Comparison of ENCODE assay signal across 18 cellular contexts in the genomic region with DNA sequence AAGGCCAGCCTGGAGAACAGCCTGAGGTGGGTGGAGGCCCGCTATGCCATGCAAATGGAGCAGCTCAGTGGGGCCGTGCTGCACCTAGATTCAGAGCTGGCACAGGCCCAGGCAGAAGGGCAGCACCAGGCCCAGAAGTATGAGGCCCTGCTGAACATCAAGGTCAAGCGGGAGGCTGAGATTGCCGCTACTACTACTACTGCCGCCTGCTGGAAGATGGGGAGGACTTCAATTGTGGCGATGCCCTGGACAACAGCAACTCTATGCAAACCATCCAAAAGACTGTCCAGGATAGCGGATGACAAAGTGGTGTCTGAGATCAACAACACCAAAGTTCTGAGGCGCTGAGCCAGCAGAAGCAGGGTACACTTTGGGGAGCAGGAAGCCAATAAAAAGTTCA. TPM values are rescaled to one million over a fixed set of nuclear protein-coding genes. Genes with fewer than 3 reads are reported as not detected.
A peak's percentile ranks its signal among the peaks of the same experiment; 100 is the strongest.
DNase-seq lines count a peak whose midpoint lies in the region; TF ChIP-seq lines count a peak whose summit lies in the region.
"Had no signal": no experiment of that assay in that cellular context is flagged by ENCODE, and none has a peak within 500 bp of the region (broad histone marks: within the 10 kb centered on the region; RNA-seq: fewer than 3 reads in every experiment).

No MANE protein-coding gene starts in this region.

- TF ChIP-seq CTCF in 22Rv1 (IDR thresholded peaks at IDR 0.05) (peak; percentile 59), GM12874 (IDR thresholded peaks at IDR 0.05; ENCODE audit: insufficient read depth, low read depth, low read length) (peak; percentile 47; the same call in 1 of the 2 replicates), OCI-LY1 (IDR thresholded peaks at IDR 0.05; ENCODE audit: low read length) (peak; percentile 48), endodermal cell (conservative IDR thresholded peaks at IDR 0.05) (peak; percentile 75)

- H3K9me3 Mint-ChIP-seq in endodermal cell = peaks cover 5% of the 10 kb centered on the region
- peaks cover 2% of the 10 kb centered on the region for H3K9me3 Mint-ChIP-seq in activated naive CD4-positive, alpha-beta T cell treated with anti-CD3 and anti-CD28 coated beads for 36 hours

- intact Hi-C loops in activated naive CD4-positive, alpha-beta T cell treated with anti-CD3 and anti-CD28 coated beads for 36 hours (cut with micrococcal nuclease) = loop anchor here (5.0 kb wide), 4 partner anchors 52 to 1372 kb away; a partner anchor contains a TSS

- H3F3A ChIP-seq in OCI-LY1 (ENCODE audit: insufficient read depth, low read length) = no peaks in the 10 kb centered on the region

- peak; percentile 84 for DNase-seq in endodermal cell
- no peak for DNase-seq in A172 (ENCODE audit: low spot score)
- no peak for DNase-seq in GM19240 (ENCODE audit: insufficient read length, low spot score)
- no peak for DNase-seq in activated naive CD4-positive, alpha-beta T cell treated with anti-CD3 and anti-CD28 coated beads for 36 hours
- DNase-seq in effector CD4-positive, alpha-beta T cell = no peak
- DNase-seq: activated CD4-positive, alpha-beta T cell treated with anti-CD3 and anti-CD28 coated beads, Interleukin-2, amount 50 U/mL, for 4 hours; DMS79; effector memory CD4-positive, alpha-beta T cell; NCI-H345; stimulated activated CD8-positive, alpha-beta memory T cell treated with anti-CD3 and anti-CD28 coated beads, Interleukin-4, amount 100 ng/mL, for 48 hours; transverse colon had no signal

- H3K4me2 ChIP-seq in OCI-LY1 (ENCODE audit: low read length) = no peak overlapping the region

- H3K4me1 ChIP-seq in OCI-LY1 (ENCODE audit: insufficient read depth, low read length, severe bottlenecking) (peaks cover 21% of the 10 kb centered on the region), endodermal cell (ENCODE audit: control insufficient read depth, insufficient read depth, low read length) (peaks cover 3% of the 10 kb centered on the region)

- no peak overlapping the region for H3K27ac Mint-ChIP-seq in endodermal cell
- H3K27ac Mint-ChIP-seq in activated naive CD4-positive, alpha-beta T cell treated with anti-CD3 and anti-CD28 coated beads for 36 hours = no peak overlapping the region
- H3K27ac Mint-ChIP-seq: activated T-helper 17 cell treated with anti-CD3 and anti-CD28 coated beads, Interleukin-2, amount 50 U/mL, for 72 hours; T-helper 1 cell treated with Interleukin-12 subunit alpha and Interleukin-12 subunit beta and Interleukin-4 antibody, amounts not matched to agents 30 μg/mL and 1 μg/mL, for 36 hours had no signal

- peak overlapping the region; percentile 79; the same call in 1 of the 2 replicates for H2AFZ ChIP-seq in OCI-LY1 (ENCODE audit: low read length)

- H4K20me1 ChIP-seq in OCI-LY1 (ENCODE audit: insufficient read depth, low read length) = no peaks in the 10 kb centered on the region

- H3K36me3 Mint-ChIP-seq in endodermal cell (ENCODE audit: low read depth) = no peaks in the 10 kb centered on the region
- H3K36me3 Mint-ChIP-seq in activated naive CD4-positive, alpha-beta T cell treated with anti-CD3 and anti-CD28 coated beads for 36 hours (ENCODE audit: low read depth) = no peaks in the 10 kb centered on the region

- CTCF ChIA-PET in activated naive CD4-positive, alpha-beta T cell treated with anti-CD3 and anti-CD28 coated beads for 36 hours (lab: Charles Lee) = interaction anchor here (3.7 kb wide), 1 partner anchor 10 kb away, joined by 22 read pairs; no protein-coding TSS in a partner anchor

- WGBS in endodermal cell (ENCODE audit: insufficient coverage in 1 of 2, insufficient read length in 1 of 2), 2 experiments = 77% methylated on average over 7 to 8 of the region's 8 CpGs

- no peaks in the 10 kb centered on the region for H3K79me2 ChIP-seq in OCI-LY1 (ENCODE audit: insufficient read depth, low read length)

- H3K27me3 ChIP-seq in OCI-LY1 (ENCODE audit: insufficient read depth, low read length) = no peaks in the 10 kb centered on the region
- no peaks in the 10 kb centered on the region for H3K27me3 ChIP-seq in endodermal cell (ENCODE audit: control insufficient read depth, insufficient read depth, low read length, poor library complexity, severe bottlenecking)

- H3K9me3 ChIP-seq in OCI-LY1 (ENCODE audit: low read length) (no peaks in the 10 kb centered on the region), endodermal cell (ENCODE audit: control insufficient read depth, low read length) (no peaks in the 10 kb centered on the region)
- H3K9me3 ChIP-seq: prostate gland, transverse colon had no signal

- H3K9ac ChIP-seq in OCI-LY1 (ENCODE audit: low read length) (no peak overlapping the region), endodermal cell (ENCODE audit: extremely low read depth, low read length, poor library complexity, severe bottlenecking) (no peak overlapping the region)

- peaks cover 23% of the 10 kb centered on the region for H3K27me3 Mint-ChIP-seq in endodermal cell (ENCODE audit: insufficient read depth)
- H3K27me3 Mint-ChIP-seq in activated naive CD4-positive, alpha-beta T cell treated with anti-CD3 and anti-CD28 coated beads for 36 hours (ENCODE audit: low read depth) = peaks cover 14% of the 10 kb centered on the region

- peaks cover 19% of the 10 kb centered on the region for H3K4me1 Mint-ChIP-seq in endodermal cell
- peaks cover 16% of the 10 kb centered on the region for H3K4me1 Mint-ChIP-seq in activated naive CD4-positive, alpha-beta T cell treated with anti-CD3 and anti-CD28 coated beads for 36 hours (ENCODE audit: low read depth)

- H3K9me2 ChIP-seq in OCI-LY1 (ENCODE audit: low read depth, low read length) = no peaks in the 10 kb centered on the region

- no peak overlapping the region for H3K4me3 ChIP-seq in OCI-LY1 (ENCODE audit: low read depth, low read length, poor library complexity, severe bottlenecking)
- no peak overlapping the region for H3K4me3 ChIP-seq in endodermal cell (ENCODE audit: low read length)
- H3K4me3 ChIP-seq: prostate gland, transverse colon had no signal

- no peak overlapping the region for H3K4me3 Mint-ChIP-seq in endodermal cell
- no peak overlapping the region for H3K4me3 Mint-ChIP-seq in activated naive CD4-positive, alpha-beta T cell treated with anti-CD3 and anti-CD28 coated beads for 36 hours
- H3K4me3 Mint-ChIP-seq: activated T-helper 17 cell treated with anti-CD3 and anti-CD28 coated beads, Interleukin-2, amount 50 U/mL, for 72 hours; T-helper 1 cell treated with Interleukin-12 subunit alpha and Interleukin-12 subunit beta and Interleukin-4 antibody, amounts not matched to agents 30 μg/mL and 1 μg/mL, for 36 hours had no signal

- no peak overlapping the region for H3K27ac ChIP-seq in 22Rv1
- H3K27ac ChIP-seq in OCI-LY1 (ENCODE audit: low read depth, low read length, poor library complexity, severe bottlenecking) = no peak overlapping the region
- H3K27ac ChIP-seq in endodermal cell (ENCODE audit: low read depth, low read length) = no peak overlapping the region
- H3K27ac ChIP-seq: prostate gland, transverse colon had no signal

- H3K36me3 ChIP-seq in OCI-LY1 (ENCODE audit: insufficient read depth, low read length) (no peaks in the 10 kb centered on the region), endodermal cell (ENCODE audit: control insufficient read depth, insufficient read depth, low read length) (no peaks in the 10 kb centered on the region)
- H3K36me3 ChIP-seq: prostate gland, transverse colon had no signal

RNA-seq across cellular contexts. Expression of a gene that starts 3.1 kb away (rescaled TPM):
- total RNA-seq in endodermal cell = 10 to 100 TPM; 17.9 to 18.2 TPM
- polyA plus RNA-seq in endodermal cell (2013, experiment 1 of 2) = 44.2 TPM
- 36.0 TPM for polyA plus RNA-seq in endodermal cell (2013, experiment 2 of 2)
- 25.8 and 30.8 TPM in 2 replicates for total RNA-seq in A172 (2014; rRNA removed; shearing (Covaris generic))
- 10 to 100 TPM; 11.5 to 12.6 TPM for total RNA-seq in activated naive CD4-positive, alpha-beta T cell treated with anti-CD3 and anti-CD28 coated beads for 36 hours

RNA-seq across cellular contexts. Expression of a gene that starts 50.0 kb away (rescaled TPM):
- 1 to 10 TPM; 4.0 to 6.9 TPM for total RNA-seq in endodermal cell
- polyA plus RNA-seq in endodermal cell (2013, experiment 1 of 2) = 24.8 TPM
- polyA plus RNA-seq in endodermal cell (2013, experiment 2 of 2) = 26.0 TPM
- 0.12 TPM in 1 of 2 replicates, not detected in the other for total RNA-seq in A172 (2014; rRNA removed; shearing (Covaris generic))
- not detected for total RNA-seq in activated naive CD4-positive, alpha-beta T cell treated with anti-CD3 and anti-CD28 coated beads for 36 hours
- total RNA-seq: activated T-helper 17 cell treated with anti-CD3 and anti-CD28 coated beads, Interleukin-2, amount 50 U/mL, for 72 hours; M059J had no signal

RNA-seq across cellular contexts. Expression of a gene that starts 51.4 kb away (rescaled TPM):
- total RNA-seq in endodermal cell = 1 to 10 TPM; 1.0 to 1.3 TPM
- polyA plus RNA-seq in endodermal cell (2013, experiment 1 of 2) = 0.57 TPM
- polyA plus RNA-seq in endodermal cell (2013, experiment 2 of 2) = 1.4 TPM
- 0.26 and 1.4 TPM in 2 replicates for total RNA-seq in A172 (2014; rRNA removed; shearing (Covaris generic))
- under 1 TPM; 0.57 to 0.67 TPM for total RNA-seq in activated naive CD4-positive, alpha-beta T cell treated with anti-CD3 and anti-CD28 coated beads for 36 hours
